ENCODE assay signal across 17 cellular contexts in genomic region chr10:132595021-132595420, GRCh38.
"Had no signal": no experiment of that assay in that cellular context is flagged by ENCODE, and none has a peak within 500 bp of the region (broad histone marks: within the 10 kb centered on the region; RNA-seq: fewer than 3 reads in every experiment).

No MANE protein-coding gene starts in this region.

- H3K27me3 ChIP-seq: dorsolateral prefrontal cortex, gastrocnemius medialis, heart right ventricle, left lung, neutrophil, upper lobe of right lung had no signal

- ATAC-seq: activated CD8-positive, alpha-beta T cell treated with anti-CD3 and anti-CD28 coated beads, Interleukin-2, amount 10 ng/mL, durations not matched to agents 7 days and 5 days; activated naive CD4-positive, alpha-beta T cell treated with anti-CD3 and anti-CD28 coated beads, Interleukin-2, amount 50 U/mL, for 72 hours; gastrocnemius medialis; heart right ventricle; left lung; SK-N-SH treated with all-trans-retinoic acid at 6 μM for 48 hours had no signal

- H3K4me3 Mint-ChIP-seq: activated CD4-positive, alpha-beta T cell treated with anti-CD3 and anti-CD28 coated beads, Interleukin-2, amount 10 ng/mL, durations not matched to agents 7 days and 5 days; activated CD8-positive, alpha-beta T cell treated with anti-CD3 and anti-CD28 coated beads, Interleukin-2, amount 10 ng/mL, durations not matched to agents 7 days and 5 days; activated T-cell treated with anti-CD3 and anti-CD28 coated beads, Interleukin-2, amount 50 U/mL, for 24 hours; stimulated activated naive CD8-positive, alpha-beta T cell treated with anti-CD3 and anti-CD28 coated beads, Interleukin-15, Interleukin-2, amounts not matched to agents 100 ng/mL and 50 ng/mL, for 24 hours had no signal

- H3K4me3 ChIP-seq: dorsolateral prefrontal cortex, gastrocnemius medialis, heart right ventricle, left lung, upper lobe of right lung had no signal

- H3K27ac Mint-ChIP-seq: activated CD4-positive, alpha-beta T cell treated with anti-CD3 and anti-CD28 coated beads, Interleukin-2, amount 10 ng/mL, durations not matched to agents 7 days and 5 days; activated CD8-positive, alpha-beta T cell treated with anti-CD3 and anti-CD28 coated beads, Interleukin-2, amount 10 ng/mL, durations not matched to agents 7 days and 5 days; activated naive CD4-positive, alpha-beta T cell treated with anti-CD3 and anti-CD28 coated beads, Interleukin-2, amount 50 U/mL, for 72 hours; activated T-cell treated with anti-CD3 and anti-CD28 coated beads, Interleukin-2, amount 50 U/mL, for 24 hours; activated T-helper 2 cell treated with anti-CD3 and anti-CD28 coated beads, Interferon-gamma antibody, Interleukin-2, Interleukin-4, amounts not matched to agents 10 μg/mL and 5 μg/mL and 100 μg/mL, durations not matched to agents 14 hours and 24 hours and 36 hours; stimulated activated naive CD8-positive, alpha-beta T cell treated with anti-CD3 and anti-CD28 coated beads, Interleukin-15, Interleukin-2, amounts not matched to agents 100 ng/mL and 50 ng/mL, for 24 hours; T-cell had no signal

- H3K9me3 ChIP-seq: gastrocnemius medialis, neutrophil, upper lobe of right lung had no signal

- H3K27ac ChIP-seq: dorsolateral prefrontal cortex, left lung, neutrophil, upper lobe of right lung had no signal

- H3K36me3 ChIP-seq: gastrocnemius medialis, heart right ventricle, left lung, neutrophil, upper lobe of right lung had no signal

- H3K27me3 Mint-ChIP-seq: activated CD4-positive, alpha-beta T cell treated with anti-CD3 and anti-CD28 coated beads, Interleukin-2, amount 10 ng/mL, durations not matched to agents 7 days and 5 days; activated T-cell treated with anti-CD3 and anti-CD28 coated beads, Interleukin-2, amount 50 U/mL, for 24 hours; stimulated activated naive CD8-positive, alpha-beta T cell treated with anti-CD3 and anti-CD28 coated beads, Interleukin-15, Interleukin-2, amounts not matched to agents 100 ng/mL and 50 ng/mL, for 24 hours; T-cell had no signal

- DNase-seq: activated CD4-positive, alpha-beta T cell treated with anti-CD3 and anti-CD28 coated beads, Interleukin-2, amount 10 ng/mL, durations not matched to agents 7 days and 5 days; activated CD8-positive, alpha-beta T cell treated with anti-CD3 and anti-CD28 coated beads, Interleukin-2, amount 10 ng/mL, durations not matched to agents 7 days and 5 days; activated T-cell treated with anti-CD3 and anti-CD28 coated beads, Interleukin-2, amount 50 U/mL, for 24 hours; amniotic stem cell; dorsolateral prefrontal cortex; gastrocnemius medialis; heart right ventricle; stimulated activated CD4-positive, alpha-beta T cell treated with anti-CD3 and anti-CD28 coated beads, Interleukin-2, amount 100 ng/mL, for 24 hours; T-cell; T-helper 9 cell had no signal
